Comparison of ENCODE assay signal across 8 cellular contexts in genomic region chr1:165376041-165376810, GRCh38. TPM values are rescaled to one million over a fixed set of nuclear protein-coding genes. Genes with fewer than 3 reads are reported as not detected.
DNase-seq lines count a peak whose midpoint lies in the region; ATAC-seq and TF ChIP-seq lines count a peak whose summit lies in the region.

No MANE protein-coding gene starts in this region.

- H3K27ac Mint-ChIP-seq in nephron: peak overlapping the region; percentile 79 to 95 (median 90)

- DNase-seq in NCI-H128 (lab: John Stamatoyannopoulos, UW; ENCODE audit: unreplicated experiment): peak; percentile 26
- peak; percentile 34 for DNase-seq in activated naive CD4-positive, alpha-beta T cell treated with Interleukin-2 at 50 U/mL for 16 hours
- DNase-seq in foreskin keratinocyte: peak; percentile 41 to 63
- peak; percentile 80 for DNase-seq in ureter (ENCODE audit: low spot score)

- no peaks in the 10 kb centered on the region for H3K36me3 Mint-ChIP-seq in nephron (ENCODE audit: low read depth)

- no peaks in the 10 kb centered on the region for H3K9me3 Mint-ChIP-seq in nephron

- peak overlapping the region; percentile 90 for H3K27ac ChIP-seq in ACC112 (ENCODE audit: low read depth, low read length)
- H3K27ac ChIP-seq in foreskin keratinocyte: no peak overlapping the region

- peaks cover 39% of the 10 kb centered on the region for H3K4me1 Mint-ChIP-seq in nephron

- H3K4me1 ChIP-seq in ACC112 (ENCODE audit: control insufficient read depth, insufficient read depth, low read length, unreplicated experiment): peaks cover 12% of the 10 kb centered on the region
- H3K4me1 ChIP-seq in foreskin keratinocyte: no peaks in the 10 kb centered on the region

- no peaks in the 10 kb centered on the region for H3K79me2 ChIP-seq in ACC112 (ENCODE audit: control insufficient read depth, insufficient read depth, low read length, unreplicated experiment)

- peak overlapping the region; percentile 80 for H2AFZ ChIP-seq in ACC112 (ENCODE audit: low read length, unreplicated experiment)

- H3K27me3 ChIP-seq in ACC112 (ENCODE audit: insufficient read depth, low read length) (peaks cover 2% of the 10 kb centered on the region; the same call in 1 of the 2 replicates), foreskin keratinocyte (peaks cover 82% of the 10 kb centered on the region)

- H3K4me3 ChIP-seq in ACC112 (ENCODE audit: low read depth, low read length): peak overlapping the region; percentile 67

- no peaks in the 10 kb centered on the region for H3K36me3 ChIP-seq in ACC112 (ENCODE audit: insufficient read depth, low read length)

- H3K4me3 Mint-ChIP-seq in nephron: peak overlapping the region; percentile 77 to 86 (median 81)

- TF ChIP-seq CTCF in foreskin keratinocyte (conservative IDR thresholded peaks at IDR 0.05) (no peak), nephron (IDR thresholded peaks at IDR 0.05; ENCODE audit: unreplicated experiment in 3 of 3) (no peak)

- ATAC-seq in GM18909 (IDR thresholded peaks at IDR 0.05; ENCODE audit: poor library complexity, unreplicated experiment) (peak; percentile 56), foreskin keratinocyte (peak; percentile 97), HG03469 (IDR thresholded peaks at IDR 0.05; ENCODE audit: unreplicated experiment) (no peak)

- peaks cover 40% of the 10 kb centered on the region for H3K27me3 Mint-ChIP-seq in nephron (ENCODE audit: low read depth)

RNA-seq across cellular contexts. Expression of gene LMX1A, which starts 19.7 kb away (rescaled TPM):
- total RNA-seq in foreskin keratinocyte: not detected in 2 replicates
- not detected in 2 replicates for polyA plus RNA-seq in foreskin keratinocyte
- not detected for total RNA-seq in ureter

Comparison
In these comparisons a context has a peak if more than half of its experiments do, and no peak if none do; other contexts are left out.
1. DNase-seq: peak in every context shown above with its lines; median percentile 80 in ureter; 52 in foreskin keratinocyte; 34 in activated naive CD4-positive, alpha-beta T cell treated with Interleukin-2 at 50 U/mL for 16 hours; 26 in NCI-H128.